8 cellular contexts compared by ENCODE assay signal in the genomic region with DNA sequence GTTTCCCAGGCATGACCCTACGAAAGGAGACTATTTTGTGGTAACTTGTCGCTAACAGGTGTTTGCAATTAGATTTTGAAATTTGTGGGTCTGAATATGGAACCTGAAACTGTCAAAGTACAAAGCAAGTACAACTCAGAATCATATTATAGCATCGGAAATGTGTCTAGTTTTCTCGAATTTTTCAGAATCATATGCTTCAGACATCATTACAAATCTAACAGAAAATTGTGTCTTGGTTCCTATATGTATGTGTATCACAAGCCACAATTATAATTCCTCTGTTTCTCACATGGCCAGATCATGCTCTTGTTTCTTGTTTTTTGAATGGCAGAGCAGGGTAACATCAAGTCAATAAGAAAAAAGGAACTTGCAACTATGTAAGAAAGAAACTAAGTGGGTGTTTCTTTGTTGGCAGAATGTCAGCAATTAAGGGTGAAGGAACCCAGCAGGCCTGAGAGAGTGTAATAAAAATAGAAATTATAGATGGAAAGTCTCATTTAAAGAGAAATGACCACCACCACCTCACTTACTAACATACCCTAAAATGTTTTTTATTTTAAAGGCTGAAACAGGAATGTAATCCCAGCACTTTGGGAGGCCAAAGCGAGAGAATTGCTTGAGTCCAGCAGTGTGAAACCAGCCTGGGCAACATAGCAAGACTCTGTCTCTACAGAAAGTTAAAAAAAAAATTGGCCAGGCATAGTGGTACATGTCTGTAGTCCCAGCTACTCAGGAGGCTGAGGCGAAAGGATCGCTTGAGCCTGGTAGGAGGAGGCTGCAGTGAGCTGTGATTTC. TPM values are rescaled to one million over a fixed set of nuclear protein-coding genes. Genes with fewer than 3 reads are reported as not detected.
DNase-seq lines count a peak whose midpoint lies in the region; ATAC-seq, FAIRE-seq and TF ChIP-seq lines count a peak whose summit lies in the region.

No MANE protein-coding gene starts in this region.

- WGBS in GM12878 (ENCODE audit: insufficient coverage, insufficient replicate concordance, low lambda C conversion rate, missing lambda C conversion rate): 29% methylated on average over 7 of the region's 7 CpGs
- WGBS in small intestine, 3 donors: 76 to 83% (median 76%) methylated on average over 7 of the region's 7 CpGs

- SMC1A ChIA-PET in GM12878 (lab: Charles Lee; ENCODE audit: uncharacterized antibody, unreplicated experiment): interaction anchor here (0.6 to 14.7 kb wide), 32 partner anchors 9 to 254 kb away, joined by 3 to 338 read pairs (median 8); partner anchors contain the start of gene PRTFDC1

- POLR2A ChIA-PET in GM12878 (lab: Charles Lee): interaction anchor here (0.6 to 5.3 kb wide), 19 partner anchors 7 to 250 kb away, joined by 3 to 44 read pairs (median 4); partner anchors contain the start of gene ARHGAP21

- TF ChIP-seq EP300 in GM12878 (IDR thresholded peaks at IDR 0.05; ENCODE audit: borderline replicate concordance in 1 of 2, control insufficient read depth in 1 of 2, low read depth in 2 of 2, low read length in 2 of 2): peak; percentile 71 to 72

- peaks cover 3% of the 10 kb centered on the region for H3K27me3 Mint-ChIP-seq in type B pancreatic cell

- peaks cover 14% of the 10 kb centered on the region for H3K36me3 Mint-ChIP-seq in type B pancreatic cell

- H3K4me1 ChIP-seq in GM12878 (ENCODE audit: control insufficient read depth, insufficient read depth, low read length) (peaks cover 20% of the 10 kb centered on the region), small intestine (ENCODE audit: control insufficient read depth in 2 of 2, insufficient read depth in 1 of 2, low read depth in 1 of 2, low read length in 1 of 2) (peaks cover 7 to 11% of the 10 kb centered on the region in 2 donors), gastrocnemius medialis (peaks cover 0 to 14% of the 10 kb centered on the region in 2 donors)

- RAD21 ChIA-PET in GM12878 (lab: Charles Lee; ENCODE audit: unreplicated experiment): interaction anchor here (0.6 to 6.1 kb wide), 37 partner anchors 9 to 257 kb away, joined by 3 to 193 read pairs (median 5); partner anchors contain the start of gene PRTFDC1

- TF ChIP-seq RAD21 in GM12878 (IDR thresholded peaks at IDR 0.05; ENCODE audit: insufficient read depth, low read depth, low read length): no peak

- H3K9me3 ChIP-seq in GM12878 (replicated peaks; ENCODE audit: control insufficient read depth, insufficient read depth, low read length) (no peaks in the 10 kb centered on the region; the same call in 2 of the 3 replicates), small intestine (ENCODE audit: control insufficient read depth, low read depth) (no peaks in the 10 kb centered on the region), gastrocnemius medialis (no peaks in the 10 kb centered on the region)

- H3K4me3 ChIP-seq in GM12878 (peak overlapping the region; percentile 28; the same call in 1 of the 2 replicates), small intestine (ENCODE audit: low read depth in 1 of 2, low read length in 2 of 2) (no peak overlapping the region), gastrocnemius medialis (no peak overlapping the region)

- H3K4me1 Mint-ChIP-seq in type B pancreatic cell (ENCODE audit: unreplicated experiment): peaks cover 11% of the 10 kb centered on the region

- no peaks in the 10 kb centered on the region for H3K79me2 ChIP-seq in GM12878 (ENCODE audit: control insufficient read depth, insufficient read depth, low read length)

- H3K4me2 ChIP-seq in GM12878 (ENCODE audit: control insufficient read depth, insufficient read depth): peak overlapping the region; percentile 68

- TF ChIP-seq POLR2A in GM12878 (IDR thresholded peaks at IDR 0.05; ENCODE audit: low read depth, low read length) (no peak), gastrocnemius medialis (IDR thresholded peaks at IDR 0.05) (no peak)

- FAIRE-seq in GM12878 (lab: Jason Lieb, UNC) (peak; percentile 97), small intestine (lab: Jason Lieb, UNC) (no peak)

- peak overlapping the region; percentile 35 for H3K9ac ChIP-seq in GM12878 (ENCODE audit: control insufficient read depth, insufficient read depth, low read length)

- H3K9me3 Mint-ChIP-seq in type B pancreatic cell: peaks cover 5% of the 10 kb centered on the region

- H4K20me1 ChIP-seq in GM12878 (ENCODE audit: control insufficient read depth, insufficient read depth): no peaks in the 10 kb centered on the region

- no peak overlapping the region for H3K4me3 Mint-ChIP-seq in type B pancreatic cell

- in situ Hi-C loops in GM12878 (cut with MboI): loop anchor here (5.0 to 25.0 kb wide), 2 partner anchors 254 to 1536 kb away; partner anchors contain the start of gene APBB1IP
- in situ Hi-C loops in gastrocnemius medialis (cut with MboI; ENCODE audit: low sequenced_read_pairs in 4 of 4): no loop called here

- peak overlapping the region; percentile 49 for H2AFZ ChIP-seq in GM12878 (ENCODE audit: control insufficient read depth, low read depth, low read length)

- H3K27ac ChIP-seq in GM12878 (ENCODE audit: control insufficient read depth, insufficient read depth) (peak overlapping the region; percentile 59), small intestine (ENCODE audit: low read depth in 1 of 2, low read length in 1 of 2) (peak overlapping the region; percentile 77 to 81), gastrocnemius medialis (no peak overlapping the region)

- intact Hi-C loops in GM12878 (cut with micrococcal nuclease; ENCODE audit: unreplicated experiment): loop anchor here (1.0 to 5.0 kb wide), 8 partner anchors 20 to 258 kb away; no protein-coding TSS in a partner anchor
- intact Hi-C loops in gastrocnemius medialis (cut with DNase I; ENCODE audit: low total_unique reads): no loop called here

- TF ChIP-seq CTCF in GM12878 (IDR thresholded peaks at IDR 0.05 in 2 of 3, conservative IDR thresholded peaks at IDR 0.05 in 1 of 3; ENCODE audit: control insufficient read depth in 2 of 3, extremely low read depth in 1 of 3, insufficient read depth in 1 of 3, low read depth in 3 of 3, low read length in 3 of 3) (no peak), type B pancreatic cell (conservative IDR thresholded peaks at IDR 0.05) (no peak), gastrocnemius medialis (IDR thresholded peaks at IDR 0.05 in 4 of 5, conservative IDR thresholded peaks at IDR 0.05 in 1 of 5) (no peak)

- BruUV-seq in GM12878 (replicated peaks; lab: Mats Ljungman, UMichigan): TSS peak; percentile 77

- no peak overlapping the region for H3K27ac Mint-ChIP-seq in type B pancreatic cell

- H3K27me3 ChIP-seq in GM12878 (replicated peaks in 1 of 2; ENCODE audit: control insufficient read depth in 2 of 2, insufficient read depth in 2 of 2, low read length in 1 of 2): no peaks in the 10 kb centered on the region
- H3K27me3 ChIP-seq in small intestine (ENCODE audit: control insufficient read depth in 2 of 2, insufficient read depth in 2 of 2, low read length in 2 of 2): no peaks in the 10 kb centered on the region
- no peaks in the 10 kb centered on the region for H3K27me3 ChIP-seq in gastrocnemius medialis

- peak; percentile 88 for DNase-seq in CD1c-positive myeloid dendritic cell (ENCODE audit: extremely low spot score)
- DNase-seq in GM12878 (ENCODE audit: low read depth, low spot score): peak; percentile 89
- no peak for DNase-seq in small intestine
- no peak for DNase-seq in type B pancreatic cell (ENCODE audit: extremely low spot score, unreplicated experiment)
- no peak for DNase-seq in gastrocnemius medialis
- DNase-seq in middle frontal gyrus (ENCODE audit: extremely low spot score, low spot score): no peak

- H3K36me3 ChIP-seq in GM12878 (ENCODE audit: control insufficient read depth in 2 of 2, insufficient read depth in 2 of 2, low read length in 1 of 2): no peaks in the 10 kb centered on the region
- H3K36me3 ChIP-seq in small intestine (ENCODE audit: control insufficient read depth in 2 of 2, insufficient read depth in 2 of 2, low read length in 2 of 2): no peaks in the 10 kb centered on the region
- H3K36me3 ChIP-seq in gastrocnemius medialis: no peaks in the 10 kb centered on the region

- ATAC-seq in GM19438 (IDR thresholded peaks at IDR 0.05; ENCODE audit: low read depth, unreplicated experiment) (peak; percentile 64), HG03378 (IDR thresholded peaks at IDR 0.05; ENCODE audit: unreplicated experiment) (peak; percentile 84), GM12878 (peak; percentile 79), gastrocnemius medialis (no peak)

- CTCF ChIA-PET in GM12878 (lab: Yijun Ruan, JAX): interaction anchor here (0.8 to 4.9 kb wide), 24 partner anchors 9 to 284 kb away, joined by 3 to 52 read pairs (median 6); no protein-coding TSS in a partner anchor

TF ChIP-seq in GM12878, 131 proteins besides CTCF, POLR2A, EP300 and RAD21 (continues in another document):
- TF ChIP-seq, protein P1, sequence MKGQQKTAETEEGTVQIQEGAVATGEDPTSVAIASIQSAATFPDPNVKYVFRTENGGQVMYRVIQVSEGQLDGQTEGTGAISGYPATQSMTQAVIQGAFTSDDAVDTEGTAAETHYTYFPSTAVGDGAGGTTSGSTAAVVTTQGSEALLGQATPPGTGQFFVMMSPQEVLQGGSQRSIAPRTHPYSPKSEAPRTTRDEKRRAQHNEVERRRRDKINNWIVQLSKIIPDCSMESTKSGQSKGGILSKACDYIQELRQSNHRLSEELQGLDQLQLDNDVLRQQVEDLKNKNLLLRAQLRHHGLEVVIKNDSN (IDR thresholded peaks at IDR 0.05; ENCODE audit: borderline replicate concordance, extremely low read length, insufficient read depth, low read depth, low read length): no peak
- peak; percentile 57; the same call in 1 of the 2 replicates for TF ChIP-seq MTA3 (IDR thresholded peaks at IDR 0.05; ENCODE audit: borderline replicate concordance, low read length)

RNA-seq across cellular contexts. Expression of gene PRTFDC1, which starts 51.3 kb away (rescaled TPM):
- total RNA-seq in GM12878 (2013; cell fraction: nucleolus; rRNA removed): 13.4 and 13.7 TPM in 2 replicates
- 5.5 and 7.3 TPM in 2 replicates for total RNA-seq in GM12878 (2014; rRNA removed)
- total RNA-seq in GM12878 (2014; rRNA removed; fragmentation: Illumina TruSeq; extraction: Trizol): 9.2 and 11.2 TPM in 2 replicates
- 6.7 and 7.4 TPM in 2 replicates for total RNA-seq in GM12878 (2021)
- polyA plus RNA-seq in GM12878 (2011; ENCODE audit: low read depth): 2.4 TPM
- 8.9 and 13.9 TPM in 2 replicates for polyA plus RNA-seq in GM12878 (2011; rRNA removed)
- polyA plus RNA-seq in GM12878 (2011; cell fraction: cytosol; rRNA removed): 5.3 TPM in 2 replicates
- polyA plus RNA-seq in GM12878 (2011; cell fraction: nucleus; rRNA removed): 3.0 and 3.8 TPM in 2 replicates
- 1.4 and 1.9 TPM in 2 replicates for polyA plus RNA-seq in GM12878 (2012)
- polyA plus RNA-seq in GM12878 (2014; fragmentation: Illumina TruSeq; extraction: Trizol): 12.5 and 14.0 TPM in 2 replicates
- polyA plus RNA-seq in GM12878 (2014; fragmentation: Nextera tagmentation; extraction: Ambion mirVana): 10 to 100 TPM; 13.5 to 17.3 TPM
- 8.0 and 10.1 TPM in 2 replicates for polyA plus RNA-seq in GM12878 (2014; rRNA removed)
- polyA plus RNA-seq in GM12878 (2016; fragmentation: Nextera tagmentation; extraction: Ambion mirVana): 10 to 100 TPM; 13.8 to 14.2 TPM
- polyA minus RNA-seq in GM12878 (2011; rRNA and poly(A)+ RNA removed): 5.7 and 9.3 TPM in 2 replicates
- polyA minus RNA-seq in GM12878 (2011; cell fraction: cytosol; rRNA and poly(A)+ RNA removed): 3.4 TPM in 1 of 2 replicates, not detected in the other
- polyA minus RNA-seq in GM12878 (2011; cell fraction: nucleus; rRNA and poly(A)+ RNA removed): 1.6 and 2.2 TPM in 2 replicates
- polyA plus RNA-seq in small intestine: 10 to 100 TPM in 2 of 3 donors, 1 to 10 TPM in 1; 9.7 to 14.2 (median 11.6) TPM
- 12.4 and 22.9 TPM in 2 replicates for total RNA-seq in type B pancreatic cell (ENCODE audit: low replicate concordance)
- total RNA-seq in gastrocnemius medialis: 1 to 10 TPM in 2 of 4 donors, under 1 TPM in 1, not detected in 1; 0.31 to 5.4 (median 2.3) TPM

Comparison
In these comparisons a context has a peak if more than half of its experiments do, and no peak if none do; other contexts are left out.
1. DNase-seq: peak in CD1c-positive myeloid dendritic cell (single experiment) and GM12878 (single experiment); none in small intestine (single experiment), type B pancreatic cell (single experiment), gastrocnemius medialis (0 of 2) and middle frontal gyrus (single experiment).
2. ATAC-seq: peak in GM19438 (single experiment), HG03378 (single experiment) and GM12878 (single experiment); none in gastrocnemius medialis (0 of 2).
3. H3K27ac ChIP-seq: peak in GM12878 (single experiment) and small intestine (2 of 2); none in gastrocnemius medialis (0 of 4).